ENCODE assay signal across 2 cellular contexts in the genomic region with DNA sequence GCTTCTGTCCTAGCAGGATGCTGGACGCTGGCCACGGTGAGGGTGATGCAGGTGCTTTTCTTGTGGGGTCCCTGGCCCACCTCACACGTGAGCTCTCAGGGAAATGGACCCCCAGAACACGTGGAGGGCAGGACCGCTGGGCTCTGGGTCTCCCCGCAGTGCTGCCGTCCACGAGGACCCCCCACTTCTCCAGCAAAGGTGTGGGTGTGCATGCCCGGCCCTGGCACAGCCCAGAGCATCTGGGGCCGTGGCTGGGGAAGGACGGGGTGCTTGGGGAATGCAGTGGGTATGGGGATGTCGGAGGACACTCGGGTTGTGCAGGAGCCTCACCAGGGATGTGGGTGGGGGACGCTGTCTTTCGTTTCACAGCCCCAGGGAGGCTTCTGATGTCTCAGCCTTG. TPM values are rescaled to one million over a fixed set of nuclear protein-coding genes. Genes with fewer than 3 reads are reported as not detected.
"Had no signal": no experiment of that assay in that cellular context is flagged by ENCODE, and none has a peak within 500 bp of the region (broad histone marks: within the 10 kb centered on the region; RNA-seq: fewer than 3 reads in every experiment).

No MANE protein-coding gene starts in this region.

RNA-seq across cellular contexts. Expression of gene TP53TG3D, which starts 34.7 kb away (rescaled TPM):
- total RNA-seq: M059J had no signal
- polyA plus RNA-seq: IgD-negative memory B cell had no signal
